Comparison of ENCODE assay signal across 12 cellular contexts in the genomic region with DNA sequence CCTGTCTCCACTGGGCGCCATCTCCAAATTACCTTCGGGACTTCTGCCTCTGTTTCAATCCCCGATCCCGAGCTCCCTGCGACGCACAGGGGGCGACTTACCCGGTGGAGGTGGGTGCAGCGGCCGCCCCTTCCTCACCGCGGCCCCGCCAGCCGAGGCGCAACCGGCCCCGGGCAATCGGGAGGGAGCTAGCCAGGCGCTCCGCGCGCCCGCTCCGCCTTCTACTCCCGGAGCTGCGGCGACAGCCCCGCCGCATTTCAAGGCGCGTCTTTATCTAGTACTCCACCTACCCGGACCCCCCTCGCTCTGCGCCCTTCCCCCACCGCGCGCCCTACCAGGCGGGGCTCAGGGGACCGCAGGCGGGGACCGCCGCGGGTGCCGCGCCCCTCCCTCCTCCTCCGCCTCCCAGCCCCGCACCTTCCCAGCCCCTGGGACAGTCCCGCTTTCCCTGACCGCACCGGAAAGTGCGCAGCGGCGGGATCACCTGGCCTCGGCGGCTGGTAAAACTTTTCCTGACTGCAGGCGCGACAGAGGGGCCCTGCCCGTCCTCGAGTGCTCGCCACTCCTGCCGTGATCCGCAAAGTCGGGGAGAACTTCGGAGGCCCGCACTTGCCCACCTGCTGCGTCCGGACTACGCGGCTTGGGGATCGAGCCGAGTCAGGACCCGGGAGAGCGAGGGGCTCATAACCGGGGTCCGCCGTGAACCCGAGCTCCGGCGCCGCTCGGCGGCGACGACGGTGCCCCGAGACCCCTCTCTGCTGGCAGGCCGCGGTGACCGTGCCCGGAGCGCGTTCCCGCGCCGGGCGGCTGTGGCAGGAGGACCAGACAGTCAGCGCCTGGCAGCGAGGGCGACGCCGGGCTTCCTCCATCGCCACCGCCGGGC. TPM values are rescaled to one million over a fixed set of nuclear protein-coding genes. Genes with fewer than 3 reads are reported as not detected.
DNase-seq lines count a peak whose midpoint lies in the region; ATAC-seq, FAIRE-seq and TF ChIP-seq lines count a peak whose summit lies in the region.
"Had no signal": no experiment of that assay in that cellular context is flagged by ENCODE, and none has a peak within 500 bp of the region (broad histone marks: within the 10 kb centered on the region; RNA-seq: fewer than 3 reads in every experiment).

No MANE protein-coding gene starts in this region.

- H2AFZ ChIP-seq in endothelial cell of umbilical vein (ENCODE audit: low read depth, low read length) (no peak overlapping the region), parathyroid adenoma (peak overlapping the region; percentile 33)

- intact Hi-C loops in endothelial cell of umbilical vein (cut with micrococcal nuclease), result no loop called here

- DNase-seq in NCI-H1092 treated with DMSO at 0.1 percent for 48 hours (lab: John Stamatoyannopoulos, UW) (peak; percentile 32), NCI-H1092 (lab: John Stamatoyannopoulos, UW) (no peak), NCI-H146 treated with DMSO at 0.1 percent for 48 hours (lab: John Stamatoyannopoulos, UW; ENCODE audit: unreplicated experiment) (peak; percentile 41), endothelial cell of umbilical vein (ENCODE audit: low read depth, low spot score) (no peak), KG1 (lab: John Stamatoyannopoulos, UW) (no peak)
- DNase-seq: 8988T; activated CD4-positive, alpha-beta memory T cell treated with anti-CD3 and anti-CD28 coated beads for 36 hours; GDM1; KBM-7 had no signal

- CTCF ChIA-PET in endothelial cell of umbilical vein (lab: Charles Lee), result interaction anchor here (1.1 to 1.7 kb wide), 3 partner anchors 8 to 286 kb away, joined by 3 to 4 read pairs (median 4); no protein-coding TSS in a partner anchor

- TF ChIP-seq CTCF in endothelial cell of umbilical vein (IDR thresholded peaks at IDR 0.05; ENCODE audit: extremely low read depth in 1 of 2, insufficient read depth in 1 of 2, low read depth in 1 of 2, low read length in 2 of 2) (no peak), parathyroid adenoma (IDR thresholded peaks at IDR 0.05) (no peak)

- POLR2A ChIA-PET in endothelial cell of umbilical vein (lab: Charles Lee), result no interaction called here

- H3K4me2 ChIP-seq in endothelial cell of umbilical vein (ENCODE audit: insufficient read depth, low read length), result no peak overlapping the region
- peak overlapping the region; percentile 29 for H3K4me2 ChIP-seq in parathyroid adenoma (ENCODE audit: low read length)

- no peak overlapping the region for H3K4me3 ChIP-seq in endothelial cell of umbilical vein (replicated peaks in 1 of 3; ENCODE audit: insufficient read depth in 1 of 3, low read depth in 1 of 3, low read length in 3 of 3)
- no peak overlapping the region for H3K4me3 ChIP-seq in parathyroid adenoma (ENCODE audit: low read depth, low read length)

- H3K9me3 ChIP-seq in endothelial cell of umbilical vein (replicated peaks; ENCODE audit: control insufficient read depth, insufficient read depth, low read length) (no peaks in the 10 kb centered on the region), parathyroid adenoma (ENCODE audit: control insufficient read depth, low read length) (no peaks in the 10 kb centered on the region)

- FAIRE-seq in endothelial cell of umbilical vein (lab: Jason Lieb, UNC), result no peak

- no peaks in the 10 kb centered on the region for H3K79me2 ChIP-seq in endothelial cell of umbilical vein (ENCODE audit: control insufficient read depth, insufficient read depth, low read length)
- H3K79me2 ChIP-seq in parathyroid adenoma, result no peaks in the 10 kb centered on the region

- no peak for TF ChIP-seq POLR2A in endothelial cell of umbilical vein (IDR thresholded peaks at IDR 0.05; ENCODE audit: low read depth, low read length)

- no peaks in the 10 kb centered on the region for H3K36me3 ChIP-seq in endothelial cell of umbilical vein (ENCODE audit: control insufficient read depth in 2 of 2, extremely low read depth in 1 of 2, insufficient read depth in 2 of 2, low read length in 2 of 2)
- H3K36me3 ChIP-seq in parathyroid adenoma (ENCODE audit: control insufficient read depth, insufficient read depth, low read length), result no peaks in the 10 kb centered on the region

- no peak overlapping the region for H3K27ac ChIP-seq in endothelial cell of umbilical vein (ENCODE audit: insufficient read depth, low read depth, low read length)
- H3K27ac ChIP-seq in parathyroid adenoma, result no peak overlapping the region

- no peaks in the 10 kb centered on the region for H3K9me1 ChIP-seq in endothelial cell of umbilical vein (replicated peaks; ENCODE audit: control insufficient read depth, extremely low read depth, insufficient read depth, low read length)

- no TSS peak for BruUV-seq in endothelial cell of umbilical vein (replicated peaks; lab: Mats Ljungman, UMichigan)

- H3K9ac ChIP-seq in endothelial cell of umbilical vein (replicated peaks; ENCODE audit: extremely low read depth, insufficient read depth, low read length), result no peak overlapping the region
- H3K9ac ChIP-seq in parathyroid adenoma, result no peak overlapping the region

- no peaks in the 10 kb centered on the region for H3K4me1 ChIP-seq in endothelial cell of umbilical vein (ENCODE audit: control insufficient read depth, extremely low read depth, insufficient read depth, low read length)
- no peaks in the 10 kb centered on the region for H3K4me1 ChIP-seq in parathyroid adenoma

- H3K27me3 ChIP-seq in endothelial cell of umbilical vein (ENCODE audit: control insufficient read depth in 2 of 2, insufficient read depth in 2 of 2, low read length in 2 of 2), result peaks cover 90 to 94% of the 10 kb centered on the region in 2 experiments
- peaks cover 24% of the 10 kb centered on the region for H3K27me3 ChIP-seq in parathyroid adenoma (ENCODE audit: control insufficient read depth, insufficient read depth, low read length)

- no peak for ATAC-seq in GM19467 (IDR thresholded peaks at IDR 0.05; ENCODE audit: unreplicated experiment)
- no peak for ATAC-seq in HG02852 (IDR thresholded peaks at IDR 0.05; ENCODE audit: unreplicated experiment)

- dilution Hi-C loops in endothelial cell of umbilical vein (cut with MboI; ENCODE audit: extremely low pct_ligation_motif_present, low sequenced_read_pairs), result no loop called here

- no peaks in the 10 kb centered on the region for H4K20me1 ChIP-seq in endothelial cell of umbilical vein (replicated peaks; ENCODE audit: control insufficient read depth, extremely low read depth, insufficient read depth, low read length)

TF ChIP-seq in endothelial cell of umbilical vein, 7 proteins besides CTCF, POLR2A, EP300 and RAD21:
- TF ChIP-seq FOS (IDR thresholded peaks at IDR 0.05; ENCODE audit: borderline replicate concordance, insufficient read depth, low read length), result no peak
- peak; percentile 90 for TF ChIP-seq EZH2 (IDR thresholded peaks at IDR 0.05; ENCODE audit: borderline replicate concordance, low read depth, low read length, severe bottlenecking)

RNA-seq across cellular contexts. Expression of a gene that starts 8.0 kb away (rescaled TPM):
- not detected in 2 replicates for total RNA-seq in endothelial cell of umbilical vein
- not detected in 2 replicates for polyA plus RNA-seq in endothelial cell of umbilical vein
- not detected in 2 replicates for polyA plus RNA-seq in endothelial cell of umbilical vein (2011; cell fraction: cytosol; rRNA removed)
- polyA plus RNA-seq in endothelial cell of umbilical vein (2011; cell fraction: nucleus; rRNA removed), result not detected in 2 replicates
- polyA plus RNA-seq in endothelial cell of umbilical vein (2012), result not detected in 2 replicates
- not detected in 2 replicates for polyA minus RNA-seq in endothelial cell of umbilical vein
- not detected for polyA minus RNA-seq in endothelial cell of umbilical vein (2011; cell fraction: cytosol; rRNA and poly(A)+ RNA removed)
- not detected in 2 replicates for polyA minus RNA-seq in endothelial cell of umbilical vein (2011; cell fraction: nucleus; rRNA and poly(A)+ RNA removed)
- total RNA-seq: activated CD4-positive, alpha-beta memory T cell treated with anti-CD3 and anti-CD28 coated beads for 36 hours had no signal

Comparison
In these comparisons a context has a peak if more than half of its experiments do, and no peak if none do; other contexts are left out.
1. DNase-seq: peak in NCI-H1092 treated with DMSO at 0.1 percent for 48 hours (single experiment) and NCI-H146 treated with DMSO at 0.1 percent for 48 hours (single experiment); none in NCI-H1092 (single experiment), endothelial cell of umbilical vein (single experiment) and KG1 (single experiment).